9 cellular contexts compared by ENCODE assay signal in genomic region chr12:12265035-12265434, GRCh38. TPM values are rescaled to one million over a fixed set of nuclear protein-coding genes. Genes with fewer than 3 reads are reported as not detected.
DNase-seq lines count a peak whose midpoint lies in the region; ATAC-seq and TF ChIP-seq lines count a peak whose summit lies in the region.
"Had no signal": no experiment of that assay in that cellular context is flagged by ENCODE, and none has a peak within 500 bp of the region (broad histone marks: within the 10 kb centered on the region; RNA-seq: fewer than 3 reads in every experiment).

No MANE protein-coding gene starts in this region.

- TF ChIP-seq CTCF in foreskin fibroblast (IDR thresholded peaks at IDR 0.05; ENCODE audit: low read depth, low read length) (no peak), gastrocnemius medialis (IDR thresholded peaks at IDR 0.05 in 4 of 5, conservative IDR thresholded peaks at IDR 0.05 in 1 of 5) (no peak)

- H3K9ac ChIP-seq in SK-N-MC (ENCODE audit: insufficient read length), result peak overlapping the region; percentile 98

- H3K4me3 ChIP-seq in GM08714 (ENCODE audit: low read length), result peak overlapping the region; percentile 94; the same call in 1 of the 2 replicates
- peak overlapping the region; percentile 86 for H3K4me3 ChIP-seq in SK-N-MC
- peak overlapping the region; percentile 86 to 93 for H3K4me3 ChIP-seq in foreskin fibroblast (ENCODE audit: low read depth in 1 of 2, low read length in 2 of 2)
- H3K4me3 ChIP-seq in gastrocnemius medialis, result peak overlapping the region; percentile 76 to 96 (median 86)

- in situ Hi-C loops in gastrocnemius medialis (cut with MboI; ENCODE audit: low sequenced_read_pairs in 4 of 4), result no loop called here

- H3K27ac ChIP-seq in SK-N-MC (no peak overlapping the region), gastrocnemius medialis (peak overlapping the region; percentile 90 to 99 (median 98))

- H3K4me1 ChIP-seq in gastrocnemius medialis, result peaks cover 18 to 21% of the 10 kb centered on the region in 2 donors

- DNase-seq in SK-N-MC (ENCODE audit: low read depth, low spot score), result no peak
- DNase-seq in foreskin fibroblast, result no peak
- no peak for DNase-seq in gastrocnemius medialis
- no peak for DNase-seq in SW480 (ENCODE audit: low spot score)
- DNase-seq: SIG-M5 had no signal

- no peak for ATAC-seq in gastrocnemius medialis
- ATAC-seq in GM21528 (IDR thresholded peaks at IDR 0.05; ENCODE audit: low FRiP score, unreplicated experiment), result no peak
- no peak for ATAC-seq in GM19455 (IDR thresholded peaks at IDR 0.05; ENCODE audit: unreplicated experiment)
- no peak for ATAC-seq in GM21360 (IDR thresholded peaks at IDR 0.05; ENCODE audit: unreplicated experiment)

- no peak for TF ChIP-seq POLR2A in gastrocnemius medialis (IDR thresholded peaks at IDR 0.05)

- H3K36me3 ChIP-seq in SK-N-MC (ENCODE audit: insufficient read depth, low read length) (no peaks in the 10 kb centered on the region), gastrocnemius medialis (no peaks in the 10 kb centered on the region)

- H3K9me3 ChIP-seq in SK-N-MC (ENCODE audit: low read depth, low read length) (no peaks in the 10 kb centered on the region), gastrocnemius medialis (no peaks in the 10 kb centered on the region)

- intact Hi-C loops in gastrocnemius medialis (cut with DNase I; ENCODE audit: low total_unique reads), result loop anchor here (5.0 to 10.0 kb wide), 6 partner anchors 62 to 620 kb away; partner anchors contain the start of genes CREBL2, ETV6 and GPR19

- H3K27me3 ChIP-seq in gastrocnemius medialis, result no peaks in the 10 kb centered on the region

RNA-seq across cellular contexts. Expression of gene LRP6, which starts 1.8 kb away (rescaled TPM):
- total RNA-seq in gastrocnemius medialis, result 10 to 100 TPM in 3 of 4 donors, 1 to 10 TPM in 1; 9.5 to 21.4 (median 14.7) TPM
